ENCODE assay signal across 8 cellular contexts in the genomic region with DNA sequence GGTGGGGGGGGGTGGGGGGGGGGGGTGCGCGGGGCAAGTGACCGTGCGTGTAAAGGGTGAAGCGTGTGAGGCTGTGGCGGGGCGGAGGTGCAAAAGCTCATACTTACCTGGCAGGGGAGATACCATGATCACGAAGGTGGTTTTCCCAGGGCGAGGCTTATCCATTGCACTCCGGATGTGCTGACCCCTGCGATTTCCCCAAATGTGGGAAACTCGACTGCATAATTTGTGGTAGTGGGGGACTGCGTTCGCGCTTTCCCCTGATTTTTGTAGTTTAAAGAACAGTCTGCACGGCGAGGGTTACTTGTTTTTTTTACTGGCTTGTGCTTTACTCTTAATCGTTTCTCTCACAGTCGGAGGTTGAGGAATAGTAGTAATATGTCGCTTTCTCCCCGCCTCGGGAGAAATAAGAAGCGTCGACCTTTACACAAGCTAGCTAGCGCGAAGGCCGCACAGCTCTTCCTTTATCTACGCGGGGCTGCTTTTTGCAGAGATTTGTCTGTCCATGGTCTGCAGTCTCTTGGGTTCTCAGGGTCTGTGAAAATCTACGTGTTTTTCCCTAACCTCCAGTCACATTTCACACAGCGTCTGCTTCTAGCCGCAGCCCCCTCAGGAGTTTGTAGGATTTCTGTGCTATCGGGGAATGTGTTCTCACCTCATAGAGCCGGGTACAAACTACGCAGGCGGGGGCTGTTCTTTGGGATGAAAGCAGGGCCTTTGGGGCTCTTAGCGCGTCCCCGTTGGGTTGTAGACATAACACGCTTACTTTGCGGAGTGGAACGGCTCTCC.
DNase-seq lines count a peak whose midpoint lies in the region; ATAC-seq and TF ChIP-seq lines count a peak whose summit lies in the region.
"Not testable (repeated sequence)": the region's sequence is repeated elsewhere in the genome, so short reads cannot be mapped to it uniquely, and the experiment has no call there.

No MANE protein-coding gene starts in this region.

- H3K36me3 ChIP-seq in right atrium auricular region; aorta (ENCODE audit: control insufficient read depth in 1 of 2, insufficient read depth in 2 of 2, low read length in 1 of 2): not testable (repeated sequence)

- H3K36me3 Mint-ChIP-seq in T-helper 1 cell treated with Interleukin-12 subunit alpha and Interleukin-12 subunit beta and Interleukin-4 antibody, amounts not matched to agents 30 μg/mL and 1 μg/mL, for 36 hours (ENCODE audit: low read depth): not testable (repeated sequence)

- not testable (repeated sequence) for H3K9me3 Mint-ChIP-seq in T-helper 1 cell treated with Interleukin-12 subunit alpha and Interleukin-12 subunit beta and Interleukin-4 antibody, amounts not matched to agents 30 μg/mL and 1 μg/mL, for 36 hours

- H3K4me1 Mint-ChIP-seq in T-helper 1 cell treated with Interleukin-12 subunit alpha and Interleukin-12 subunit beta and Interleukin-4 antibody, amounts not matched to agents 30 μg/mL and 1 μg/mL, for 36 hours (ENCODE audit: low read depth): peaks cover 11% of the 10 kb centered on the region

- DNase-seq in NCI-H1694 (lab: John Stamatoyannopoulos, UW): peak; percentile 99
- peak; percentile 79 for DNase-seq in right atrium auricular region (ENCODE audit: low spot score)
- DNase-seq in putamen (ENCODE audit: low spot score): peak; percentile 94
- DNase-seq in aorta: peak; percentile 77 to 79

- not testable (repeated sequence) for TF ChIP-seq CTCF in right atrium auricular region (IDR thresholded peaks at IDR 0.05)

- peak overlapping the region; percentile 98 for H3K27ac Mint-ChIP-seq in T-helper 1 cell treated with Interleukin-12 subunit alpha and Interleukin-12 subunit beta and Interleukin-4 antibody, amounts not matched to agents 30 μg/mL and 1 μg/mL, for 36 hours

- peak overlapping the region; percentile 80 for H3K4me3 Mint-ChIP-seq in T-helper 1 cell treated with Interleukin-12 subunit alpha and Interleukin-12 subunit beta and Interleukin-4 antibody, amounts not matched to agents 30 μg/mL and 1 μg/mL, for 36 hours

- H3K4me3 ChIP-seq in right atrium auricular region: peak overlapping the region; percentile 25 to 41
- H3K4me3 ChIP-seq in aorta (ENCODE audit: low read length in 2 of 2): peak overlapping the region in 1 of 2 donors; percentile 64

- intact Hi-C loops in aorta (cut with DNase I): not testable (repeated sequence)

- H3K27ac ChIP-seq in angular gyrus (ENCODE audit: low read depth, low read length): peak overlapping the region; percentile 84
- H3K27ac ChIP-seq in right atrium auricular region: peak overlapping the region; percentile 83 to 89
- H3K27ac ChIP-seq in aorta (ENCODE audit: low read depth in 1 of 2, low read length in 2 of 2): peak overlapping the region in 1 of 2 donors; percentile 100

- not testable (repeated sequence) for H3K4me1 ChIP-seq in right atrium auricular region; aorta (ENCODE audit: control insufficient read depth in 1 of 2, insufficient read depth in 2 of 2, low read length in 2 of 2)

- H3K27me3 Mint-ChIP-seq in T-helper 1 cell treated with Interleukin-12 subunit alpha and Interleukin-12 subunit beta and Interleukin-4 antibody, amounts not matched to agents 30 μg/mL and 1 μg/mL, for 36 hours (ENCODE audit: low read depth): not testable (repeated sequence)

- not testable (repeated sequence) for H3K9me3 ChIP-seq in right atrium auricular region; aorta (ENCODE audit: control insufficient read depth, low read length)

- not testable (repeated sequence) for H3K27me3 ChIP-seq in right atrium auricular region; aorta (ENCODE audit: control insufficient read depth in 1 of 2, insufficient read depth in 2 of 2, low read length in 1 of 2)

- WGBS in aorta, 2 donors: 0 to 1% methylated on average over 35 to 42 of the region's 42 CpGs

- ATAC-seq in GM18499 (IDR thresholded peaks at IDR 0.05; ENCODE audit: insufficient read depth, unreplicated experiment) (peak; percentile 85), HG02885 (IDR thresholded peaks at IDR 0.05; ENCODE audit: poor library complexity, unreplicated experiment) (peak; percentile 90), aorta (ENCODE audit: low FRiP score) (peak; percentile 90)
